14 cellular contexts compared by ENCODE assay signal in genomic region chr4:75179510-75179909, GRCh38.
DNase-seq lines count a peak whose midpoint lies in the region; ATAC-seq and TF ChIP-seq lines count a peak whose summit lies in the region.
"Had no signal": no experiment of that assay in that cellular context is flagged by ENCODE, and none has a peak within 500 bp of the region (broad histone marks: within the 10 kb centered on the region; RNA-seq: fewer than 3 reads in every experiment).

No MANE protein-coding gene starts in this region.

- H3K9me3 ChIP-seq in HEK293 (ENCODE audit: control insufficient read depth, insufficient read depth, low read depth, low read length) (no peaks in the 10 kb centered on the region), mucosa of descending colon (no peaks in the 10 kb centered on the region), stomach (no peaks in the 10 kb centered on the region)

- peak; percentile 74 for ATAC-seq in mucosa of descending colon

- no peak for TF ChIP-seq POLR2A in stomach (IDR thresholded peaks at IDR 0.05)

- H3K27ac ChIP-seq in HEK293 (ENCODE audit: extremely low read depth, low read depth, low read length) = no peak overlapping the region
- no peak overlapping the region for H3K27ac ChIP-seq in stomach
- H3K27ac ChIP-seq: BLaER1, SK-N-MC had no signal

- H3K36me3 ChIP-seq in HEK293 (ENCODE audit: control insufficient read depth in 2 of 2, insufficient read depth in 1 of 2, low read length in 2 of 2) (no peaks in the 10 kb centered on the region), mucosa of descending colon (ENCODE audit: low read depth) (no peaks in the 10 kb centered on the region), stomach (no peaks in the 10 kb centered on the region)
- H3K36me3 ChIP-seq: BLaER1 had no signal

- DNase-seq in NCI-H187 treated with DMSO at 0.1 percent for 48 hours (lab: John Stamatoyannopoulos, UW) (peak; percentile 53), NCI-H510A (lab: John Stamatoyannopoulos, UW) (peak; percentile 23), mucosa of descending colon (no peak), stomach (no peak), HuH-7 (ENCODE audit: low spot score) (no peak), HCEC 1CT (no peak)
- DNase-seq: CD8-positive, alpha-beta memory T cell; MV-4-11; NCI-H1694 treated with DMSO at 0.1 percent for 48 hours; NCI-H524; T-helper 1 cell had no signal

- H3K4me3 ChIP-seq in HEK293 (ENCODE audit: low read depth, low read length) = no peak overlapping the region
- H3K4me3 ChIP-seq in mucosa of descending colon = no peak overlapping the region
- no peak overlapping the region for H3K4me3 ChIP-seq in stomach
- H3K4me3 ChIP-seq: BLaER1, SK-N-MC had no signal

- no peaks in the 10 kb centered on the region for H3K27me3 ChIP-seq in stomach
- H3K27me3 ChIP-seq: BLaER1 had no signal

- CTCF ChIA-PET in HEK293 (lab: Yijun Ruan, JAX) = no interaction called here

- POLR2A ChIA-PET in HEK293 (lab: Yijun Ruan, JAX) = no interaction called here

- TF ChIP-seq CTCF in HEK293 (tag by site-specific recombination; IDR thresholded peaks at IDR 0.05) (no peak), mucosa of descending colon (IDR thresholded peaks at IDR 0.05) (no peak), stomach (IDR thresholded peaks at IDR 0.05) (no peak)

- intact Hi-C loops in mucosa of descending colon (cut with DNase I, micrococcal nuclease) (no loop called here), stomach (cut with DNase I; ENCODE audit: low total_unique reads) (no loop called here)

- no peak for TF ChIP-seq EP300 in stomach (IDR thresholded peaks at IDR 0.05)

- 0 out of 2 replicates have a peak, but pooled peaks cover 2% of the 10 kb centered on the region for H3K4me1 ChIP-seq in HEK293 (ENCODE audit: control insufficient read depth, insufficient read depth, low read length)
- H3K4me1 ChIP-seq in mucosa of descending colon (ENCODE audit: low read depth) = no peaks in the 10 kb centered on the region
- H3K4me1 ChIP-seq in stomach = peaks cover 0 to 4% (median 0%) of the 10 kb centered on the region in 4 donors

TF ChIP-seq in HEK293, 187 proteins besides CTCF, POLR2A, EP300 and RAD21 (continues in another document):
- TF ChIP-seq ZSCAN30 (tag by site-specific recombination; IDR thresholded peaks at IDR 0.05) (no peak), BCL6B (tag by site-specific recombination; IDR thresholded peaks at IDR 0.05) (0 out of 2 replicates have a peak, but pooled peaks have one; percentile 44), ZBTB21 (tag by site-specific recombination; IDR thresholded peaks at IDR 0.05) (no peak), KLF16 (tag by site-specific recombination; IDR thresholded peaks at IDR 0.05) (no peak), KLF1 (tag by site-specific recombination; IDR thresholded peaks at IDR 0.05) (no peak), ZBTB17 (tag by site-specific recombination; IDR thresholded peaks at IDR 0.05) (peak; percentile 63), MZF1 (tag by site-specific recombination; IDR thresholded peaks at IDR 0.05; ENCODE audit: borderline replicate concordance) (no peak), SCRT2 (tag by site-specific recombination; IDR thresholded peaks at IDR 0.05) (peak; percentile 98), KLF9 (tag by site-specific recombination; IDR thresholded peaks at IDR 0.05; ENCODE audit: low read depth) (no peak), ZNF768 (tag by site-specific recombination; IDR thresholded peaks at IDR 0.05) (no peak), ZNF10 (tag by site-specific recombination; IDR thresholded peaks at IDR 0.05) (no peak), ZBTB10 (tag by site-specific recombination; IDR thresholded peaks at IDR 0.05) (no peak), WT1 (tag by site-specific recombination; IDR thresholded peaks at IDR 0.05) (peak; percentile 91), ZEB2 (tag by site-specific recombination; IDR thresholded peaks at IDR 0.05) (0 out of 2 replicates have a peak, but pooled peaks have one; percentile 26), ZNF707 (tag by site-specific recombination; IDR thresholded peaks at IDR 0.05) (no peak), ZNF248 (tag by site-specific recombination; IDR thresholded peaks at IDR 0.05) (no peak), SALL2 (tag by site-specific recombination; IDR thresholded peaks at IDR 0.05; ENCODE audit: borderline replicate concordance) (no peak), ZNF280D (tag by site-specific recombination; IDR thresholded peaks at IDR 0.05) (no peak), ZNF324 (tag by site-specific recombination; IDR thresholded peaks at IDR 0.05) (0 out of 2 replicates have a peak, but pooled peaks have one; percentile 39), ZNF16 (tag by site-specific recombination; IDR thresholded peaks at IDR 0.05; ENCODE audit: low read depth) (no peak), ZNF785 (tag by site-specific recombination; IDR thresholded peaks at IDR 0.05) (no peak), ZNF747 (tag by site-specific recombination; IDR thresholded peaks at IDR 0.05) (no peak), ZNF623 (tag by site-specific recombination; IDR thresholded peaks at IDR 0.05) (no peak), ZNF394 (tag by site-specific recombination; IDR thresholded peaks at IDR 0.05; ENCODE audit: borderline replicate concordance) (no peak), HOXC10 (CRISPR knock-in tag; IDR thresholded peaks at IDR 0.05) (no peak), ZNF701 (tag by site-specific recombination; IDR thresholded peaks at IDR 0.05) (no peak)
- TF ChIP-seq, protein P1, sequence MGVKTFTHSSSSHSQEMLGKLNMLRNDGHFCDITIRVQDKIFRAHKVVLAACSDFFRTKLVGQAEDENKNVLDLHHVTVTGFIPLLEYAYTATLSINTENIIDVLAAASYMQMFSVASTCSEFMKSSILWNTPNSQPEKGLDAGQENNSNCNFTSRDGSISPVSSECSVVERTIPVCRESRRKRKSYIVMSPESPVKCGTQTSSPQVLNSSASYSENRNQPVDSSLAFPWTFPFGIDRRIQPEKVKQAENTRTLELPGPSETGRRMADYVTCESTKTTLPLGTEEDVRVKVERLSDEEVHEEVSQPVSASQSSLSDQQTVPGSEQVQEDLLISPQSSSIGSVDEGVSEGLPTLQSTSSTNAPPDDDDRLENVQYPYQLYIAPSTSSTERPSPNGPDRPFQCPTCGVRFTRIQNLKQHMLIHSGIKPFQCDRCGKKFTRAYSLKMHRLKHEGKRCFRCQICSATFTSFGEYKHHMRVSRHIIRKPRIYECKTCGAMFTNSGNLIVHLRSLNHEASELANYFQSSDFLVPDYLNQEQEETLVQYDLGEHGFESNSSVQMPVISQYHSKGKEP (tag by site-specific recombination; IDR thresholded peaks at IDR 0.05) = peak; percentile 73

Comparison
In these comparisons a context has a peak if more than half of its experiments do, and no peak if none do; other contexts are left out.
1. DNase-seq: peak in NCI-H187 treated with DMSO at 0.1 percent for 48 hours (single experiment) and NCI-H510A (single experiment); none in mucosa of descending colon (0 of 3), stomach (single experiment), HuH-7 (single experiment) and HCEC 1CT (single experiment).